ENCODE assay signal across 8 cellular contexts in the genomic region with DNA sequence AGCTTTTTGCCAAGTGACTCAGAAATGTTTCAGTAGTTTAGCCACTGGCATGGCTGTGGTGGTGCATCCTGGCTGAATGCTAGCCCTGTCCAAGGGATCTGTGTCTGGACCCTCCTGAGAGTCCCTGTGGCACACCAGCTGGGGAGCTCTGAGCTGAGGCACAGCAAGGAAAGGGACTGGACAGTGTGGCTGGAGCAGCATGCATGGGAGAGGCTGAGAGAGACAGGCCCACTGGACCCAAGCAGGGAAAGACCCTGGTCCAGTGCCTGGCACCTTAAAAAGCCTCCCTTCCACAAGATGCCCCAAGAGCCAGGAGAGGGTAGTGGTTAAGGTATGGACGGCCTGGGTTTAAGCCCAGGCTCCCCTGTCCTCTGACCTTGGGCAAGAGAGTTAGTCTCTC.
"Had no signal": no experiment of that assay in that cellular context is flagged by ENCODE, and none has a peak within 500 bp of the region (broad histone marks: within the 10 kb centered on the region; RNA-seq: fewer than 3 reads in every experiment).

No MANE protein-coding gene starts in this region.

- H2AFZ ChIP-seq: GM23248 had no signal

- DNase-seq: GM23248, GOT3, H7, HCEC 1CT, KG1 had no signal

- H3K4me3 ChIP-seq: GM23248, K562 had no signal

- ATAC-seq: HepG2, K562 had no signal

- H3K9ac ChIP-seq: GM23248 had no signal

- H3K27ac ChIP-seq: GM23248, HL-60 had no signal
